Comparison of ENCODE assay signal across 8 cellular contexts in genomic region chr1:228165372-228166169, GRCh38. TPM values are rescaled to one million over a fixed set of nuclear protein-coding genes. Genes with fewer than 3 reads are reported as not detected.
DNase-seq lines count a peak whose midpoint lies in the region; ATAC-seq, FAIRE-seq and TF ChIP-seq lines count a peak whose summit lies in the region.

TSS of gene IBA57 (plus strand) at chr1:228165804. CDS start at chr1:228165817, 13 bp downstream.

- peak; percentile 78 for ATAC-seq in GM19025 (IDR thresholded peaks at IDR 0.05; ENCODE audit: low read depth, unreplicated experiment)
- ATAC-seq in HG03342 (IDR thresholded peaks at IDR 0.05; ENCODE audit: unreplicated experiment) = peak; percentile 77
- ATAC-seq in activated CD4-positive, CD25-positive, alpha-beta regulatory T cell treated with anti-CD3 and anti-CD28 coated beads, Interleukin-2, amount 50 U/mL, for 24 hours = peak; percentile 85 to 86

- peaks cover 6 to 11% of the 10 kb centered on the region in 2 donors for H3K4me1 ChIP-seq in kidney (ENCODE audit: control insufficient read depth in 1 of 2, insufficient read depth in 1 of 2, low read depth in 1 of 2, low read length in 2 of 2)

- no peaks in the 10 kb centered on the region for H3K36me3 ChIP-seq in kidney (ENCODE audit: control insufficient read depth in 1 of 2, insufficient read depth in 2 of 2, low read length in 2 of 2)

- peak within 1 kb of the TSS; percentile 99 to 100 for H3K27ac ChIP-seq in kidney (ENCODE audit: low read depth in 2 of 2, low read length in 2 of 2)

- H3K9me3 ChIP-seq in kidney (ENCODE audit: control insufficient read depth in 1 of 2, low read length in 2 of 2) = no peaks in the 10 kb centered on the region

- peak; percentile 82 for TF ChIP-seq CTCF in kidney (IDR thresholded peaks at IDR 0.05; ENCODE audit: borderline replicate concordance, extremely low read depth, insufficient read depth)

- no peak for FAIRE-seq in kidney (lab: Jason Lieb, UNC)

- DNase-seq in AG20443 (ENCODE audit: low spot score) (peak; percentile 99), NCI-H345 treated with DMSO at 0.1 percent for 48 hours (lab: John Stamatoyannopoulos, UW; ENCODE audit: unreplicated experiment) (peak; percentile 94), cerebellar cortex (ENCODE audit: low spot score) (peak; percentile 98), kidney (peak; percentile 100)
- DNase-seq in stimulated activated CD4-positive, alpha-beta T cell treated with anti-CD3 and anti-CD28 coated beads, Interleukin-15, amount 100 ng/mL, for 24 hours = peak; percentile 99

- peak within 1 kb of the TSS; percentile 77 to 83 for H3K4me3 ChIP-seq in kidney (ENCODE audit: low read length in 2 of 2)

- peak within 1 kb of the TSS; percentile 79 to 96 for H3K9ac ChIP-seq in kidney (ENCODE audit: low read length in 2 of 2)

- intact Hi-C loops in kidney (cut with DNase I) = no loop called here

RNA-seq across cellular contexts. Expression of gene IBA57, which starts in this region (rescaled TPM):
- total RNA-seq in kidney = 13.0 TPM
- polyA plus RNA-seq in kidney (ENCODE audit: insufficient read depth, low read depth, low replicate concordance) = 4.7 TPM

Comparison
In these comparisons a context has a peak if more than half of its experiments do, and no peak if none do; other contexts are left out.
1. Peak in every context shown above with its lines: DNase-seq, ATAC-seq, H3K4me3 ChIP-seq and H3K27ac ChIP-seq.